10 cellular contexts compared by ENCODE assay signal in genomic region chr5:66713998-66714397, GRCh38.
A peak's percentile ranks its signal among the peaks of the same experiment; 100 is the strongest.
DNase-seq lines count a peak whose midpoint lies in the region; ATAC-seq and TF ChIP-seq lines count a peak whose summit lies in the region.
"Had no signal": no experiment of that assay in that cellular context is flagged by ENCODE, and none has a peak within 500 bp of the region (broad histone marks: within the 10 kb centered on the region; RNA-seq: fewer than 3 reads in every experiment).

No MANE protein-coding gene starts in this region.

- H3K79me2 ChIP-seq in OCI-LY7 (ENCODE audit: insufficient read depth, low read depth, low read length) = no peaks in the 10 kb centered on the region

- intact Hi-C loops in left lung (cut with DNase I) = no loop called here
- intact Hi-C loops in OCI-LY7 (cut with micrococcal nuclease; ENCODE audit: unreplicated experiment) = no loop called here

- H3K4me3 ChIP-seq in astrocyte of the cerebellum (ENCODE audit: low read depth, low read length) = no peak overlapping the region
- H3K4me3 ChIP-seq in left lung = no peak overlapping the region
- no peak overlapping the region for H3K4me3 ChIP-seq in OCI-LY7 (ENCODE audit: low read depth, low read length, poor library complexity, severe bottlenecking)
- H3K4me3 ChIP-seq: coronary artery had no signal

- in situ Hi-C loops in astrocyte of the cerebellum (cut with HindIII; ENCODE audit: low sequenced_read_pairs) = no loop called here

- POLR2A ChIA-PET in OCI-LY7 (lab: Charles Lee) = interaction anchor here (1.3 kb wide), 1 partner anchor 21 kb away, joined by 4 read pairs; no protein-coding TSS in a partner anchor

- no peaks in the 10 kb centered on the region for H4K20me1 ChIP-seq in OCI-LY7 (ENCODE audit: insufficient read depth, low read length)

- H3K36me3 ChIP-seq in left lung (no peaks in the 10 kb centered on the region), OCI-LY7 (ENCODE audit: insufficient read depth, low read length) (no peaks in the 10 kb centered on the region)

- H3K9me3 ChIP-seq in left lung = peaks cover 0 to 12% of the 10 kb centered on the region in 2 donors
- peaks cover 7% of the 10 kb centered on the region; the same call in 1 of the 2 replicates for H3K9me3 ChIP-seq in OCI-LY7 (ENCODE audit: low read length)

- no peak overlapping the region for H3K4me2 ChIP-seq in OCI-LY7 (ENCODE audit: low read length)

- DNase-seq in ELF-1 (ENCODE audit: low read depth, low spot score) (peak; percentile 43), astrocyte of the cerebellum (ENCODE audit: low read depth) (peak; percentile 62), left lung (no peak), OCI-LY7 (ENCODE audit: low spot score) (no peak), NCI-H1092 (lab: John Stamatoyannopoulos, UW) (no peak), DMS79 treated with DMSO at 0.1 percent for 48 hours (lab: John Stamatoyannopoulos, UW) (no peak)
- DNase-seq: NCI-H1092 treated with DMSO at 0.1 percent for 48 hours had no signal

- H2AFZ ChIP-seq in OCI-LY7 (ENCODE audit: low read length) = no peak overlapping the region

- ATAC-seq in HG02870 (IDR thresholded peaks at IDR 0.05; ENCODE audit: unreplicated experiment) (peak; percentile 92), left lung (peak; percentile 80), GM19395 (IDR thresholded peaks at IDR 0.05; ENCODE audit: unreplicated experiment) (no peak)

- H3K27ac ChIP-seq in left lung (no peak overlapping the region), OCI-LY7 (ENCODE audit: low read depth, low read length, poor library complexity, severe bottlenecking) (no peak overlapping the region)
- H3K27ac ChIP-seq: coronary artery had no signal

- H3K9me2 ChIP-seq in OCI-LY7 (ENCODE audit: insufficient read depth, low read length) = no peaks in the 10 kb centered on the region

- CTCF ChIA-PET in OCI-LY7 (lab: Charles Lee; ENCODE audit: unreplicated experiment) = no interaction called here

- H3K4me1 ChIP-seq in left lung = peaks cover 0 to 11% of the 10 kb centered on the region in 2 donors
- H3K4me1 ChIP-seq in OCI-LY7 (ENCODE audit: insufficient read depth, low read length, poor library complexity, severe bottlenecking) = no peaks in the 10 kb centered on the region

- no TSS peak for BruUV-seq in OCI-LY7 (replicated peaks; lab: Mats Ljungman, UMichigan)

- no peak for TF ChIP-seq CTCF in astrocyte of the cerebellum (IDR thresholded peaks at IDR 0.05; ENCODE audit: low read depth, low read length, missing control alignments)
- no peak for TF ChIP-seq CTCF in left lung (IDR thresholded peaks at IDR 0.05)
- no peak for TF ChIP-seq CTCF in OCI-LY7 (conservative IDR thresholded peaks at IDR 0.05; ENCODE audit: low read length)

- H3K27me3 ChIP-seq in left lung = no peaks in the 10 kb centered on the region

Comparison
In these comparisons a context has a peak if more than half of its experiments do, and no peak if none do; other contexts are left out.
1. DNase-seq: peak in ELF-1 (single experiment) and astrocyte of the cerebellum (single experiment); none in left lung (0 of 2), OCI-LY7 (single experiment), NCI-H1092 (single experiment) and DMS79 treated with DMSO at 0.1 percent for 48 hours (single experiment).